ENCODE assay signal across 33 cellular contexts in the genomic region with DNA sequence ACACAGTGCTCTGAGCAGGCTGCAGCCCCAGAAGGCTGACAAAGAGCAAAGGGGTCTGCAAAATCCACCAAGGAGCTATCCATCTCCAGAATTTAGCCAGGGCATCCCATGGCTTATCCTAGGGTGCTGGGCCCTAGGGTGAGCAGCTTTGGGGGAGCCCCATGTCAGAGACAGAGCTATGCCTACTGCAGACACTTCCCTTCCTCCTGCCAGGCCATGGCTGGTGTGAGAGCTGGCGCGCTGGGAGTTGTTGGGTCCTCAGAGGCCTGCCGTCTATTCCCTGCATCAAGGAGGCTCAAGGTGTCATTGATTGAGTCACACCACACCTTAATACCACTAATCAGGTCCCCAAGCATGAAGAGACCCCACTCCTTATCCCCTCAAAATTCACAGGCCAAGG.
DNase-seq lines count a peak whose midpoint lies in the region; ATAC-seq and TF ChIP-seq lines count a peak whose summit lies in the region.
"Had no signal": no experiment of that assay in that cellular context is flagged by ENCODE, and none has a peak within 500 bp of the region (broad histone marks: within the 10 kb centered on the region; RNA-seq: fewer than 3 reads in every experiment).

No MANE protein-coding gene starts in this region.

- H3K36me3 Mint-ChIP-seq in stimulated activated naive B cell treated with anti-CD40 and anti-IgM and Interleukin-4, amounts not matched to agents 10 μg/mL and 1 μg/mL and 100 μg/mL, for 72 hours = peaks cover 11 to 29% of the 10 kb centered on the region in 2 donors
- peaks cover 16% of the 10 kb centered on the region for H3K36me3 Mint-ChIP-seq in glutamatergic neuron (ENCODE audit: unreplicated experiment)
- H3K36me3 Mint-ChIP-seq: CD14-positive monocyte; CD4-positive, CD25-positive, alpha-beta regulatory T cell; CD8-positive, alpha-beta T cell had no signal

- H2AFZ ChIP-seq in osteoblast (ENCODE audit: low read length) = no peak overlapping the region

- peak overlapping the region; percentile 66 for H3K27ac ChIP-seq in BLaER1
- H3K27ac ChIP-seq in BLaER1 treated with 17β-estradiol and CSF1 and Interleukin-3, amounts not matched to agents 10 nM and 100 nM = peak overlapping the region in 6 of 11 experiments; percentile 13 to 59 (median 36); a peak in 8 of 22 replicates
- H3K27ac ChIP-seq in osteoblast (ENCODE audit: low read depth, low read length) = no peak overlapping the region
- no peak overlapping the region for H3K27ac ChIP-seq in ovary
- H3K27ac ChIP-seq: 22Rv1, A549, C4-2B had no signal

- peak overlapping the region; percentile 80 for H3K4me2 ChIP-seq in BLaER1
- peak overlapping the region; percentile 17 to 85 (median 71) for H3K4me2 ChIP-seq in BLaER1 treated with 17β-estradiol and CSF1 and Interleukin-3, amounts not matched to agents 10 nM and 100 nM
- H3K4me2 ChIP-seq in osteoblast (ENCODE audit: insufficient read depth, low read length) = no peak overlapping the region
- H3K4me2 ChIP-seq: A549 had no signal

- H3K4me3 Mint-ChIP-seq in stimulated activated naive B cell treated with anti-CD40 and anti-IgM and Interleukin-4, amounts not matched to agents 10 μg/mL and 1 μg/mL and 100 μg/mL, for 72 hours = no peak overlapping the region
- no peak overlapping the region for H3K4me3 Mint-ChIP-seq in glutamatergic neuron (ENCODE audit: unreplicated experiment)
- H3K4me3 Mint-ChIP-seq: B cell; CD14-positive monocyte; CD4-positive, alpha-beta memory T cell; CD4-positive, alpha-beta T cell; CD4-positive, CD25-positive, alpha-beta regulatory T cell; CD8-positive, alpha-beta memory T cell; CD8-positive, alpha-beta T cell had no signal

- no peak for TF ChIP-seq EP300 in ovary (IDR thresholded peaks at IDR 0.05)

- peak overlapping the region; percentile 32 for H3K27ac Mint-ChIP-seq in stimulated activated naive B cell treated with anti-CD40 and anti-IgM and Interleukin-4, amounts not matched to agents 10 μg/mL and 1 μg/mL and 100 μg/mL, for 72 hours
- no peak overlapping the region for H3K27ac Mint-ChIP-seq in glutamatergic neuron (ENCODE audit: unreplicated experiment)
- H3K27ac Mint-ChIP-seq: B cell; CD14-positive monocyte; CD4-positive, alpha-beta memory T cell; CD4-positive, alpha-beta T cell; CD4-positive, CD25-positive, alpha-beta regulatory T cell; CD8-positive, alpha-beta T cell had no signal

- H3K4me3 ChIP-seq in BLaER1 (no peak overlapping the region), osteoblast (ENCODE audit: insufficient read depth, low read length) (no peak overlapping the region), ovary (no peak overlapping the region)
- H3K4me3 ChIP-seq in BLaER1 treated with 17β-estradiol and CSF1 and Interleukin-3, amounts not matched to agents 10 nM and 100 nM = no peak overlapping the region
- H3K4me3 ChIP-seq: A549 had no signal

- DNase-seq in osteoblast (ENCODE audit: insufficient read length, low spot score, missing footprints) (peak; percentile 68), DMS153 treated with DMSO at 0.1 percent for 48 hours (lab: John Stamatoyannopoulos, UW; ENCODE audit: unreplicated experiment) (no peak), ovary (no peak), glutamatergic neuron (no peak)
- no peak for DNase-seq in stimulated activated naive B cell treated with anti-CD40 and anti-IgM and Interleukin-4, amounts not matched to agents 10 μg/mL and 1 μg/mL and 100 μg/mL, for 72 hours
- DNase-seq: 8988T; ACHN; AML-193; BE2C; C1 segment of cervical spinal cord; Caco-2; Calu3; CD4-positive, alpha-beta memory T cell; CD4-positive, alpha-beta T cell; CD4-positive, CD25-positive, alpha-beta regulatory T cell; CD8-positive, alpha-beta memory T cell; CD8-positive, alpha-beta T cell; COR-L47; DMS 273 treated with DMSO at 0.1 percent for 48 hours; DMS153; DMS53; DMS79; DMS79 treated with DMSO at 0.1 percent for 48 hours; DND-41; EL had no signal

- H3K27me3 ChIP-seq in BLaER1 (no peaks in the 10 kb centered on the region), osteoblast (ENCODE audit: insufficient read depth, low read length) (peaks cover 29% of the 10 kb centered on the region), ovary (no peaks in the 10 kb centered on the region)
- no peaks in the 10 kb centered on the region for H3K27me3 ChIP-seq in BLaER1 treated with 17β-estradiol and CSF1 and Interleukin-3, amounts not matched to agents 10 nM and 100 nM
- H3K27me3 ChIP-seq: BE2C had no signal

- ATAC-seq in stimulated activated naive B cell treated with anti-CD40 and anti-IgM and Interleukin-4, amounts not matched to agents 10 μg/mL and 1 μg/mL and 100 μg/mL, for 72 hours (replicated peaks) = no peak
- ATAC-seq in GM19023 (IDR thresholded peaks at IDR 0.05; ENCODE audit: unreplicated experiment) = no peak
- ATAC-seq: A549; CD8-positive, alpha-beta T cell had no signal

- TF ChIP-seq POLR2A in ovary (IDR thresholded peaks at IDR 0.05) = no peak

- intact Hi-C loops in ovary (cut with DNase I) = no loop called here

- 87 to 95% (median 87%) methylated on average over 3 of the region's 3 CpGs for WGBS in ovary, 3 donors

- no peaks in the 10 kb centered on the region for H4K20me1 ChIP-seq in BLaER1
- no peaks in the 10 kb centered on the region for H4K20me1 ChIP-seq in BLaER1 treated with 17β-estradiol and CSF1 and Interleukin-3, amounts not matched to agents 10 nM and 100 nM
- no peaks in the 10 kb centered on the region for H4K20me1 ChIP-seq in osteoblast (ENCODE audit: insufficient read depth, low read length)

- H3K9me3 ChIP-seq in BLaER1 (peaks cover 23% of the 10 kb centered on the region), osteoblast (ENCODE audit: low read depth, low read length) (peaks cover 2% of the 10 kb centered on the region), ovary (no peaks in the 10 kb centered on the region)
- H3K9me3 ChIP-seq in BLaER1 treated with 17β-estradiol and CSF1 and Interleukin-3, amounts not matched to agents 10 nM and 100 nM (replicated peaks in 1 of 11) = peaks cover 24 to 34% (median 28%) of the 10 kb centered on the region in 11 experiments
- H3K9me3 ChIP-seq: BE2C, Caco-2 had no signal

- H3K9me3 Mint-ChIP-seq in stimulated activated naive B cell treated with anti-CD40 and anti-IgM and Interleukin-4, amounts not matched to agents 10 μg/mL and 1 μg/mL and 100 μg/mL, for 72 hours = peaks cover 18 to 22% of the 10 kb centered on the region in 2 donors
- H3K9me3 Mint-ChIP-seq in glutamatergic neuron (ENCODE audit: unreplicated experiment) = peaks cover 11% of the 10 kb centered on the region

- H3K79me2 ChIP-seq in osteoblast (ENCODE audit: insufficient read depth, low read length) = no peaks in the 10 kb centered on the region

- peaks cover 0 to 5% of the 10 kb centered on the region in 2 donors for H3K27me3 Mint-ChIP-seq in stimulated activated naive B cell treated with anti-CD40 and anti-IgM and Interleukin-4, amounts not matched to agents 10 μg/mL and 1 μg/mL and 100 μg/mL, for 72 hours
- H3K27me3 Mint-ChIP-seq in glutamatergic neuron (ENCODE audit: unreplicated experiment) = peaks cover 4% of the 10 kb centered on the region
- H3K27me3 Mint-ChIP-seq: B cell; CD4-positive, alpha-beta T cell; CD8-positive, alpha-beta memory T cell had no signal

- H3K36me3 ChIP-seq in BLaER1 (no peaks in the 10 kb centered on the region), osteoblast (ENCODE audit: insufficient read depth, low read length) (no peaks in the 10 kb centered on the region), ovary (no peaks in the 10 kb centered on the region)
- H3K36me3 ChIP-seq in BLaER1 treated with 17β-estradiol and CSF1 and Interleukin-3, amounts not matched to agents 10 nM and 100 nM = 0 out of 22 replicates have a peak, but pooled peaks cover 0 to 6% (median 0%) of the 10 kb centered on the region in 11 experiments
- H3K36me3 ChIP-seq: BE2C had no signal

- peaks cover 62% of the 10 kb centered on the region for H3K4me1 ChIP-seq in BLaER1
- H3K4me1 ChIP-seq in BLaER1 treated with 17β-estradiol and CSF1 and Interleukin-3, amounts not matched to agents 10 nM and 100 nM = peaks cover 24 to 61% (median 56%) of the 10 kb centered on the region in 10 experiments
- H3K4me1 ChIP-seq in osteoblast (ENCODE audit: insufficient read depth, low read length) = no peaks in the 10 kb centered on the region
- H3K4me1 ChIP-seq in ovary (ENCODE audit: insufficient read depth) = no peaks in the 10 kb centered on the region
- H3K4me1 ChIP-seq: A549, BE2C, Caco-2 had no signal

- peaks cover 27 to 28% of the 10 kb centered on the region in 2 donors for H3K4me1 Mint-ChIP-seq in stimulated activated naive B cell treated with anti-CD40 and anti-IgM and Interleukin-4, amounts not matched to agents 10 μg/mL and 1 μg/mL and 100 μg/mL, for 72 hours
- peaks cover 3% of the 10 kb centered on the region for H3K4me1 Mint-ChIP-seq in glutamatergic neuron (ENCODE audit: low read depth, unreplicated experiment)
- H3K4me1 Mint-ChIP-seq: CD4-positive, alpha-beta memory T cell; CD8-positive, alpha-beta memory T cell had no signal

- H3K9ac ChIP-seq in BLaER1 = peak overlapping the region; percentile 44; the same call in 1 of the 2 replicates
- peak overlapping the region in 2 of 11 experiments; percentile 25 to 31; a peak in 2 of 22 replicates for H3K9ac ChIP-seq in BLaER1 treated with 17β-estradiol and CSF1 and Interleukin-3, amounts not matched to agents 10 nM and 100 nM

- no peak for TF ChIP-seq CTCF in osteoblast (IDR thresholded peaks at IDR 0.05; ENCODE audit: extremely low read depth, low read depth, low read length)
- TF ChIP-seq CTCF in ovary (IDR thresholded peaks at IDR 0.05) = no peak
- no peak for TF ChIP-seq CTCF in glutamatergic neuron (IDR thresholded peaks at IDR 0.05; ENCODE audit: partially characterized antibody, unreplicated experiment)

Comparison
In these comparisons a context has a peak if more than half of its experiments do, and no peak if none do; other contexts are left out.
1. H3K27ac ChIP-seq: peak in BLaER1 (single experiment) and BLaER1 treated with 17β-estradiol and CSF1 and Interleukin-3, amounts not matched to agents 10 nM and 100 nM (6 of 11); none in osteoblast (single experiment) and ovary (0 of 2).